10 cellular contexts compared by ENCODE assay signal in the genomic region with DNA sequence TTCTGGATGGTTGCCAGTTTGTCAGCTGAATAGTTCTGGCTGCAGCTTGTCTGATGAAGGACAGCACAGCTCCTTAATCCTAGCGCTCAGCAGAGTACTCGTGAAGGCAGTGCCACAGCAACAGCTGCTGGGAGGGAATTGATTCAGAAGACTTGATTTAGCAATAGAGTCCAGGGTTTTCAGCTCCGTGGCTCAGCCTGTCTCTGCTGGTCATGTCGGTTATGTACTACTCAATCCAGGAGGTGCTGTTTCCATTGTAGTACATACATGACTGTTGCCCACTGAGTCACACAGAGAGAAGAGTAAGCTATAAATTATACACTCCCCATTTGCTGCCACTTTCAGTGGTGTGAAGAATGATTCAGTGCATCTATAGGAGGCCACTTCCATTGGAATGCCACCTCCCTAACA. TPM values are rescaled to one million over a fixed set of nuclear protein-coding genes. Genes with fewer than 3 reads are reported as not detected.
DNase-seq lines count a peak whose midpoint lies in the region; ATAC-seq, FAIRE-seq and TF ChIP-seq lines count a peak whose summit lies in the region.
"Not testable (repeated sequence)": the region's sequence is repeated elsewhere in the genome, so short reads cannot be mapped to it uniquely, and the experiment has no call there.
"Had no signal": no experiment of that assay in that cellular context is flagged by ENCODE, and none has a peak within 500 bp of the region (broad histone marks: within the 10 kb centered on the region; RNA-seq: fewer than 3 reads in every experiment).

No MANE protein-coding gene starts in this region.

- TF ChIP-seq POLR2A in gastrocnemius medialis (IDR thresholded peaks at IDR 0.05), result not testable (repeated sequence)

- not testable (repeated sequence) for TF ChIP-seq CTCF in AG10803 (conservative IDR thresholded peaks at IDR 0.05; ENCODE audit: low read length); bronchial epithelial cell (IDR thresholded peaks at IDR 0.05; ENCODE audit: insufficient read depth, low read length, severe bottlenecking); gastrocnemius medialis (IDR thresholded peaks at IDR 0.05 in 4 of 5, conservative IDR thresholded peaks at IDR 0.05 in 1 of 5)

- H3K27me3 ChIP-seq in bronchial epithelial cell (ENCODE audit: control insufficient read depth, insufficient read depth, low read length); gastrocnemius medialis: not testable (repeated sequence)

- ATAC-seq in left ventricle myocardium superior, result peak; percentile 65
- peak; percentile 74 to 98 for ATAC-seq in gastrocnemius medialis

- H3K4me3 ChIP-seq in AG10803 (ENCODE audit: low read length); bronchial epithelial cell (ENCODE audit: low read depth, low read length); gastrocnemius medialis: not testable (repeated sequence)

- not testable (repeated sequence) for H3K36me3 ChIP-seq in bronchial epithelial cell (ENCODE audit: control insufficient read depth, insufficient read depth, low read length); gastrocnemius medialis

- not testable (repeated sequence) for H3K9me3 ChIP-seq in gastrocnemius medialis

- not testable (repeated sequence) for H3K4me1 ChIP-seq in gastrocnemius medialis

- H3K27ac ChIP-seq in gastrocnemius medialis, result not testable (repeated sequence)

- DNase-seq in AG10803 (ENCODE audit: low read depth), result peak; percentile 16
- peak; percentile 70 for DNase-seq in HCEC 1CT
- DNase-seq in NCI-H345 (lab: John Stamatoyannopoulos, UW), result peak; percentile 5
- peak; percentile 8 to 9 for DNase-seq in activated CD4-positive, alpha-beta T cell treated with anti-CD3 and anti-CD28 coated beads, Interleukin-2, amount 50 U/mL, for 48 hours
- DNase-seq in bronchial epithelial cell (ENCODE audit: low read depth), result peak; percentile 65
- DNase-seq in fibroblast of peridontal ligament (ENCODE audit: extremely low read depth), result peak; percentile 14
- DNase-seq in left ventricle myocardium superior, result not testable (repeated sequence)
- DNase-seq in gastrocnemius medialis, result peak in 1 of 2 donors; percentile 52

- peak; percentile 100 for FAIRE-seq in bronchial epithelial cell (lab: Jason Lieb, UNC)

- intact Hi-C loops in left ventricle myocardium superior (cut with micrococcal nuclease); gastrocnemius medialis (cut with DNase I; ENCODE audit: low total_unique reads): not testable (repeated sequence)

- in situ Hi-C loops in gastrocnemius medialis (cut with MboI; ENCODE audit: low sequenced_read_pairs in 4 of 4), result not testable (repeated sequence)

RNA-seq across cellular contexts. Expression of a gene that starts 28.3 kb away (rescaled TPM):
- 5.8 and 6.0 TPM in 2 replicates for total RNA-seq in bronchial epithelial cell
- total RNA-seq in left ventricle myocardium superior, result 0.89 TPM
- 1 to 10 TPM in 1 of 4 donors, under 1 TPM in 1, not detected in 2; 0.22 to 3.9 TPM for total RNA-seq in gastrocnemius medialis
- total RNA-seq: activated naive CD8-positive, alpha-beta T cell treated with anti-CD3 and anti-CD28 coated beads, Interleukin-2, amount 10 ng/mL, durations not matched to agents 7 days and 5 days; subcutaneous adipose tissue had no signal
